Comparison of ENCODE assay signal across 26 cellular contexts in genomic region chr5:65630981-65631380, GRCh38.
"Had no signal": no experiment of that assay in that cellular context is flagged by ENCODE, and none has a peak within 500 bp of the region (broad histone marks: within the 10 kb centered on the region; RNA-seq: fewer than 3 reads in every experiment).

No MANE protein-coding gene starts in this region.

- H3K9ac ChIP-seq: neural progenitor cell had no signal

- H2AFZ ChIP-seq: hepatocyte, neural progenitor cell had no signal

- ATAC-seq: left cardiac atrium; left lung; lower lobe of right lung; naive thymus-derived CD8-positive, alpha-beta T cell; sciatic nerve; stimulated activated effector memory CD8-positive, alpha-beta T cell treated with anti-CD3 and anti-CD28 coated beads, Interleukin-12 subunit alpha, Interleukin-12 subunit beta, amount 100 ng/mL, for 72 hours; upper lobe of right lung had no signal

- H3K9me3 Mint-ChIP-seq: naive thymus-derived CD8-positive, alpha-beta T cell; nephron; neural progenitor cell; stimulated activated effector memory CD8-positive, alpha-beta T cell treated with anti-CD3 and anti-CD28 coated beads, Interleukin-12 subunit alpha, Interleukin-12 subunit beta, amount 100 ng/mL, for 72 hours; stimulated activated naive CD8-positive, alpha-beta T cell treated with anti-CD3 and anti-CD28 coated beads, Interleukin-15, Interleukin-2, amounts not matched to agents 100 ng/mL and 50 ng/mL, for 24 hours had no signal

- H3K27me3 Mint-ChIP-seq: naive thymus-derived CD8-positive, alpha-beta T cell; progenitor cell of endocrine pancreas; stimulated activated naive CD8-positive, alpha-beta T cell treated with anti-CD3 and anti-CD28 coated beads, Interleukin-15, Interleukin-2, amounts not matched to agents 100 ng/mL and 50 ng/mL, for 24 hours had no signal

- DNase-seq: islet precursor cell; left cardiac atrium; left lung; lower lobe of right lung; mammary epithelial cell; mesenchymal stem cell; naive thymus-derived CD8-positive, alpha-beta T cell; occipital lobe; spleen; stimulated activated CD4-positive, alpha-beta T cell treated with anti-CD3 and anti-CD28 coated beads, Interleukin-4, amount 100 ng/mL, for 24 hours; tibial artery; trophoblast cell; upper lobe of right lung had no signal

- H3K27ac ChIP-seq: hepatocyte, left lung, lower lobe of right lung, neural progenitor cell, neutrophil, right atrium auricular region, skin epidermis, spleen, suprapubic skin, thoracic aorta, tibial artery, upper lobe of right lung had no signal

- H3K4me2 ChIP-seq: hepatocyte, neural progenitor cell had no signal

- H3K4me3 Mint-ChIP-seq: naive thymus-derived CD8-positive, alpha-beta T cell; nephron; neural progenitor cell; stimulated activated effector memory CD8-positive, alpha-beta T cell treated with anti-CD3 and anti-CD28 coated beads, Interleukin-12 subunit alpha, Interleukin-12 subunit beta, amount 100 ng/mL, for 72 hours; stimulated activated naive CD8-positive, alpha-beta T cell treated with anti-CD3 and anti-CD28 coated beads, Interleukin-15, Interleukin-2, amounts not matched to agents 100 ng/mL and 50 ng/mL, for 24 hours had no signal

- H3K4me3 ChIP-seq: hepatocyte, left lung, lower lobe of right lung, neural progenitor cell, right atrium auricular region, skin epidermis, spleen, suprapubic skin, thoracic aorta, tibial artery, upper lobe of right lung had no signal

- H3K9me3 ChIP-seq: left lung, lower lobe of right lung, neutrophil, right atrium auricular region, spleen, suprapubic skin, thoracic aorta, tibial artery, upper lobe of right lung had no signal

- H3K27ac Mint-ChIP-seq: nephron; neural progenitor cell; progenitor cell of endocrine pancreas; stimulated activated effector memory CD8-positive, alpha-beta T cell treated with anti-CD3 and anti-CD28 coated beads, Interleukin-12 subunit alpha, Interleukin-12 subunit beta, amount 100 ng/mL, for 72 hours; stimulated activated naive CD8-positive, alpha-beta T cell treated with anti-CD3 and anti-CD28 coated beads, Interleukin-15, Interleukin-2, amounts not matched to agents 100 ng/mL and 50 ng/mL, for 24 hours had no signal

- H3K27me3 ChIP-seq: hepatocyte, left lung, neural progenitor cell, neutrophil, right atrium auricular region, spleen, suprapubic skin, tibial artery, upper lobe of right lung had no signal

- FAIRE-seq: urothelium cell line had no signal
